In the genomic region with DNA sequence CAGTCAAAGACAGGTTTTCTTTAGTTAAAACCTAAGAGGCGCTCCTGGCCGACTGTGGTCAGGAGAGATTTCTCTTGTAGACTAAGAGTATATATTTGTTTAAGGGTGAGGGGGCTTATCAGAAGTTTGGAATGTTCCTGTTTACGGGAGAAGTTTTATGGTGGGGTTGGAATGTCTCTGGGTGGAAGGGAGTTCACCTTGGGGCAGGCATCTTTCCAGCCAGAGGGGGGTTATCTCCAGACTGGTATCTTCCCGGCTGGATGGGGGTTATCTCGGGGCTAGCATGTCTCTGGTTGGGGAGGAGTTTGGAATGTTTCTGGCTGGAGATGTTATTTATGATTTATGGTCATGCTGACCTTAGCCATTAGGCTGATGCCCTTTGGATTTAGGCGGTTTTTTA, we compare ENCODE assay signal across 16 cellular contexts.
DNase-seq lines count a peak whose midpoint lies in the region; ATAC-seq and TF ChIP-seq lines count a peak whose summit lies in the region.
"Had no signal": no experiment of that assay in that cellular context is flagged by ENCODE, and none has a peak within 500 bp of the region (broad histone marks: within the 10 kb centered on the region; RNA-seq: fewer than 3 reads in every experiment).

No MANE protein-coding gene starts in this region.

- H3K4me1 Mint-ChIP-seq in endodermal cell, result peaks cover 10% of the 10 kb centered on the region
- peaks cover 8% of the 10 kb centered on the region for H3K4me1 Mint-ChIP-seq in progenitor cell of endocrine pancreas (ENCODE audit: low read depth)
- H3K4me1 Mint-ChIP-seq: CD14-positive monocyte; CD4-positive, alpha-beta memory T cell had no signal

- intact Hi-C loops in stomach (cut with DNase I; ENCODE audit: low total_unique reads), result no loop called here

- no peak for ATAC-seq in GM21526 (IDR thresholded peaks at IDR 0.05; ENCODE audit: low FRiP score, unreplicated experiment)
- ATAC-seq: HepG2 had no signal

- POLR2A ChIA-PET in GM10248 (lab: Yijun Ruan, JAX), result no interaction called here

- H3K9me3 Mint-ChIP-seq in endodermal cell, result peaks cover 11% of the 10 kb centered on the region
- H3K9me3 Mint-ChIP-seq in progenitor cell of endocrine pancreas (ENCODE audit: low read depth), result peaks cover 24% of the 10 kb centered on the region

- 74 to 92% methylated on average over 3 to 6 of the region's 6 CpGs for WGBS in endodermal cell (ENCODE audit: insufficient coverage in 1 of 2, insufficient read length in 1 of 2), 2 experiments
- 25 to 54% (median 33%) methylated on average over 4 to 6 of the region's 6 CpGs for WGBS in stomach, 5 donors

- no peak overlapping the region for H3K4me3 Mint-ChIP-seq in endodermal cell
- H3K4me3 Mint-ChIP-seq in progenitor cell of endocrine pancreas (ENCODE audit: low read depth), result no peak overlapping the region
- H3K4me3 Mint-ChIP-seq: CD14-positive monocyte; CD4-positive, alpha-beta memory T cell had no signal

- TF ChIP-seq CTCF in endodermal cell (conservative IDR thresholded peaks at IDR 0.05) (no peak), progenitor cell of endocrine pancreas (IDR thresholded peaks at IDR 0.05; ENCODE audit: unreplicated experiment) (no peak), GM10248 (IDR thresholded peaks at IDR 0.05; ENCODE audit: control extremely low read depth, extremely low read depth, low read depth, missing control alignments) (no peak), stomach (IDR thresholded peaks at IDR 0.05) (no peak)

- CTCF ChIA-PET in GM10248 (lab: Yijun Ruan, JAX), result no interaction called here

- H3K9me3 ChIP-seq in endodermal cell (ENCODE audit: control insufficient read depth, low read length), result peaks cover 40% of the 10 kb centered on the region
- peaks cover 0 to 7% (median 5%) of the 10 kb centered on the region in 4 donors for H3K9me3 ChIP-seq in stomach
- H3K9me3 ChIP-seq: BLaER1, HAP-1 had no signal

- no peaks in the 10 kb centered on the region for H3K36me3 ChIP-seq in endodermal cell (ENCODE audit: control insufficient read depth, insufficient read depth, low read length)
- no peaks in the 10 kb centered on the region for H3K36me3 ChIP-seq in stomach
- H3K36me3 ChIP-seq: BLaER1, HAP-1 had no signal

- TF ChIP-seq EP300 in stomach (IDR thresholded peaks at IDR 0.05), result no peak

- H3K4me3 ChIP-seq in endodermal cell (ENCODE audit: low read length), result peak overlapping the region; percentile 56
- H3K4me3 ChIP-seq in stomach, result no peak overlapping the region
- H3K4me3 ChIP-seq: BLaER1, GM23248, HAP-1 had no signal

- DNase-seq in A172 (ENCODE audit: low spot score) (peak; percentile 13), HuH-7.5 (ENCODE audit: low spot score) (peak; percentile 36), endodermal cell (no peak), progenitor cell of endocrine pancreas (ENCODE audit: low spot score, unreplicated experiment) (no peak), GM10248 (ENCODE audit: extremely low spot score) (no peak), stomach (no peak)
- DNase-seq: Calu3; CD4-positive, alpha-beta memory T cell; DMS79 treated with DMSO at 0.1 percent for 48 hours; GM23248 had no signal

- no peak for TF ChIP-seq POLR2A in stomach (IDR thresholded peaks at IDR 0.05)

- H3K27ac Mint-ChIP-seq in endodermal cell, result no peak overlapping the region
- H3K27ac Mint-ChIP-seq in progenitor cell of endocrine pancreas, result peak overlapping the region; percentile 17
- H3K27ac Mint-ChIP-seq: CD14-positive monocyte; CD4-positive, alpha-beta memory T cell had no signal

- H3K4me1 ChIP-seq in endodermal cell (ENCODE audit: control insufficient read depth, insufficient read depth, low read length) (no peaks in the 10 kb centered on the region), stomach (no peaks in the 10 kb centered on the region)
- H3K4me1 ChIP-seq: BLaER1, HAP-1 had no signal

- H3K27me3 Mint-ChIP-seq in endodermal cell (ENCODE audit: insufficient read depth) (no peaks in the 10 kb centered on the region), progenitor cell of endocrine pancreas (no peaks in the 10 kb centered on the region)
- H3K27me3 Mint-ChIP-seq: CD4-positive, alpha-beta memory T cell had no signal

- H3K9ac ChIP-seq in endodermal cell (ENCODE audit: extremely low read depth, low read length, poor library complexity, severe bottlenecking), result no peak overlapping the region
- H3K9ac ChIP-seq: BLaER1, GM23248 had no signal

- H3K27me3 ChIP-seq in endodermal cell (ENCODE audit: control insufficient read depth, insufficient read depth, low read length, poor library complexity, severe bottlenecking) (no peaks in the 10 kb centered on the region), stomach (no peaks in the 10 kb centered on the region)
- H3K27me3 ChIP-seq: BLaER1 had no signal

- H3K36me3 Mint-ChIP-seq in endodermal cell (ENCODE audit: low read depth), result no peaks in the 10 kb centered on the region
- peaks cover 2% of the 10 kb centered on the region for H3K36me3 Mint-ChIP-seq in progenitor cell of endocrine pancreas (ENCODE audit: insufficient read depth)
- H3K36me3 Mint-ChIP-seq: CD14-positive monocyte; CD4-positive, alpha-beta memory T cell had no signal

- H3K27ac ChIP-seq in endodermal cell (ENCODE audit: low read depth, low read length) (no peak overlapping the region), stomach (no peak overlapping the region)
- H3K27ac ChIP-seq: 22Rv1, BLaER1, GM23248 had no signal

Comparison
In these comparisons a context has a peak if more than half of its experiments do, and no peak if none do; other contexts are left out.
1. DNase-seq: peak in A172 (single experiment) and HuH-7.5 (single experiment); none in endodermal cell (single experiment), progenitor cell of endocrine pancreas (single experiment), GM10248 (single experiment) and stomach (single experiment).